In genomic region chr2:223732346-223732745, GRCh38 we compare ENCODE assay signal across 26 cellular contexts.
"Had no signal": no experiment of that assay in that cellular context is flagged by ENCODE, and none has a peak within 500 bp of the region (broad histone marks: within the 10 kb centered on the region; RNA-seq: fewer than 3 reads in every experiment).

No MANE protein-coding gene starts in this region.

- H3K9me3 ChIP-seq: left lung, lower lobe of right lung, ovary, right atrium auricular region, right lobe of liver, stomach, testis, thyroid gland, upper lobe of right lung had no signal

- H3K9me3 Mint-ChIP-seq: immature natural killer cell, nephron had no signal

- H3K4me1 ChIP-seq: left lung, lower lobe of right lung, right lobe of liver, testis, thyroid gland, upper lobe of right lung had no signal

- H3K36me3 ChIP-seq: left lung, lower lobe of right lung, ovary, right atrium auricular region, right lobe of liver, stomach, thyroid gland, upper lobe of right lung had no signal

- DNase-seq: hypothalamus; immature natural killer cell; kidney; left colon; left lung; lower lobe of right lung; mammary epithelial cell; mesenchymal stem cell; naive thymus-derived CD8-positive, alpha-beta T cell; nucleus accumbens; ovary; right lobe of liver; stimulated activated CD4-positive, alpha-beta T cell treated with anti-CD3 and anti-CD28 coated beads, Interleukin-2, amount 100 ng/mL, for 24 hours; stimulated activated CD4-positive, alpha-beta T cell treated with anti-CD3 and anti-CD28 coated beads, Interleukin-4, amount 100 ng/mL, for 1 hour; stimulated activated naive B cell treated with anti-CD40 and anti-IgM and Interleukin-4, amounts not matched to agents 10 μg/mL and 1 μg/mL and 100 μg/mL, for 72 hours; stimulated activated naive CD8-positive, alpha-beta T cell treated with anti-CD3 and anti-CD28 coated beads, Interleukin-15, Interleukin-2, amounts not matched to agents 100 U/mL and 50 U/mL, for 24 hours; stomach; testis; thyroid gland; trophoblast cell; upper lobe of right lung had no signal

- H3K27me3 Mint-ChIP-seq: progenitor cell of endocrine pancreas had no signal

- H3K4me3 Mint-ChIP-seq: immature natural killer cell; naive thymus-derived CD8-positive, alpha-beta T cell; nephron; neural crest cell; stimulated activated naive B cell treated with anti-CD40 and anti-IgM and Interleukin-4, amounts not matched to agents 10 μg/mL and 1 μg/mL and 100 μg/mL, for 72 hours had no signal

- H3K4me3 ChIP-seq: left lung, lower lobe of right lung, ovary, right atrium auricular region, right lobe of liver, smooth muscle cell, stomach, testis, thyroid gland, upper lobe of right lung had no signal

- H3K27ac ChIP-seq: left lung, lower lobe of right lung, ovary, right atrium auricular region, right lobe of liver, testis, thyroid gland, upper lobe of right lung had no signal

- H3K4me1 Mint-ChIP-seq: naive thymus-derived CD8-positive, alpha-beta T cell had no signal

- H3K27ac Mint-ChIP-seq: immature natural killer cell; naive thymus-derived CD8-positive, alpha-beta T cell; nephron; progenitor cell of endocrine pancreas; stimulated activated naive B cell treated with anti-CD40 and anti-IgM and Interleukin-4, amounts not matched to agents 10 μg/mL and 1 μg/mL and 100 μg/mL, for 72 hours had no signal

- H3K27me3 ChIP-seq: left lung, ovary, right atrium auricular region, right lobe of liver, stomach, testis, thyroid gland, upper lobe of right lung had no signal
